8 cellular contexts compared by ENCODE assay signal in genomic region chr3:151169700-151170224, GRCh38. TPM values are rescaled to one million over a fixed set of nuclear protein-coding genes. Genes with fewer than 3 reads are reported as not detected.
DNase-seq lines count a peak whose midpoint lies in the region; ATAC-seq and TF ChIP-seq lines count a peak whose summit lies in the region.

No MANE protein-coding gene starts in this region.

- no peaks in the 10 kb centered on the region for H3K36me3 ChIP-seq in HAP-1 (replicated peaks)

- ATAC-seq in HG02763 (IDR thresholded peaks at IDR 0.05; ENCODE audit: unreplicated experiment) (peak; percentile 37), Right ventricle myocardium inferior (peak; percentile 74)

- DNase-seq in GM12865 (ENCODE audit: low read depth) (peak; percentile 26), SIG-M5 (lab: John Stamatoyannopoulos, UW) (peak; percentile 86), Right ventricle myocardium inferior (ENCODE audit: missing footprints) (peak; percentile 84), cerebellar cortex (ENCODE audit: low spot score) (no peak), HAP-1 (ENCODE audit: low spot score in 2 of 2) (no peak), DMS 273 (lab: John Stamatoyannopoulos, UW; ENCODE audit: unreplicated experiment) (no peak)
- peak; percentile 76 for DNase-seq in stimulated activated CD8-positive, alpha-beta memory T cell treated with anti-CD3 and anti-CD28 coated beads, Interleukin-4, amount 100 ng/mL, for 48 hours

- intact Hi-C loops in Right ventricle myocardium inferior (cut with DNase I): no loop called here

- H3K4me1 ChIP-seq in HAP-1: no peaks in the 10 kb centered on the region

- H3K4me3 ChIP-seq in GM12865 (ENCODE audit: low read depth, low read length) (no peak overlapping the region), HAP-1 (no peak overlapping the region)

- H3K9me3 ChIP-seq in HAP-1: no peaks in the 10 kb centered on the region

- no peaks in the 10 kb centered on the region for H3K27me3 ChIP-seq in HAP-1 (ENCODE audit: low read depth)

- in situ Hi-C loops in HAP-1 (cut with MboI; ENCODE audit: low sequenced_read_pairs): loop anchor here (5.0 to 25.0 kb wide), 2 partner anchors 108 to 632 kb away; partner anchors contain the start of genes EIF2A, P2RY14 and SERP1

- no peak for TF ChIP-seq CTCF in GM12865 (IDR thresholded peaks at IDR 0.05; ENCODE audit: insufficient read depth, low read depth, low read length, missing control alignments)

RNA-seq across cellular contexts. Expression of gene GPR171, which starts 33.3 kb away (rescaled TPM):
- 0.24 TPM for total RNA-seq in Right ventricle myocardium inferior

Comparison
In these comparisons a context has a peak if more than half of its experiments do, and no peak if none do; other contexts are left out.
1. DNase-seq: peak in GM12865 (single experiment), SIG-M5 (single experiment), Right ventricle myocardium inferior (single experiment) and stimulated activated CD8-positive, alpha-beta memory T cell treated with anti-CD3 and anti-CD28 coated beads, Interleukin-4, amount 100 ng/mL, for 48 hours (single experiment); none in cerebellar cortex (single experiment), HAP-1 (0 of 2) and DMS 273 (single experiment).